ENCODE assay signal across 8 cellular contexts in genomic region chr13:94192576-94192975, GRCh38.
DNase-seq lines count a peak whose midpoint lies in the region; ATAC-seq, FAIRE-seq and TF ChIP-seq lines count a peak whose summit lies in the region.

No MANE protein-coding gene starts in this region.

- H3K4me3 ChIP-seq in AG10803 (ENCODE audit: low read length) (no peak overlapping the region), epithelial cell of esophagus (ENCODE audit: low read length) (no peak overlapping the region)

- no peaks in the 10 kb centered on the region for H3K36me3 Mint-ChIP-seq in stimulated activated effector memory CD8-positive, alpha-beta T cell treated with anti-CD3 and anti-CD28 coated beads, Interleukin-12 subunit alpha, Interleukin-12 subunit beta, amount 100 ng/mL, for 72 hours

- TF ChIP-seq CTCF in AG10803 (conservative IDR thresholded peaks at IDR 0.05; ENCODE audit: low read length): peak; percentile 53
- peak; percentile 55 for TF ChIP-seq CTCF in epithelial cell of esophagus (IDR thresholded peaks at IDR 0.05; ENCODE audit: insufficient read depth, low read depth, low read length, missing control alignments)

- no peaks in the 10 kb centered on the region for H3K9me3 Mint-ChIP-seq in stimulated activated effector memory CD8-positive, alpha-beta T cell treated with anti-CD3 and anti-CD28 coated beads, Interleukin-12 subunit alpha, Interleukin-12 subunit beta, amount 100 ng/mL, for 72 hours

- no peaks in the 10 kb centered on the region for H3K4me1 Mint-ChIP-seq in stimulated activated effector memory CD8-positive, alpha-beta T cell treated with anti-CD3 and anti-CD28 coated beads, Interleukin-12 subunit alpha, Interleukin-12 subunit beta, amount 100 ng/mL, for 72 hours

- H3K27ac Mint-ChIP-seq in stimulated activated effector memory CD8-positive, alpha-beta T cell treated with anti-CD3 and anti-CD28 coated beads, Interleukin-12 subunit alpha, Interleukin-12 subunit beta, amount 100 ng/mL, for 72 hours: no peak overlapping the region

- H3K4me3 Mint-ChIP-seq in stimulated activated effector memory CD8-positive, alpha-beta T cell treated with anti-CD3 and anti-CD28 coated beads, Interleukin-12 subunit alpha, Interleukin-12 subunit beta, amount 100 ng/mL, for 72 hours: no peak overlapping the region

- ATAC-seq in stimulated activated effector memory CD8-positive, alpha-beta T cell treated with anti-CD3 and anti-CD28 coated beads, Interleukin-12 subunit alpha, Interleukin-12 subunit beta, amount 100 ng/mL, for 72 hours: peak; percentile 36
- no peak for ATAC-seq in GM21390 (IDR thresholded peaks at IDR 0.05; ENCODE audit: unreplicated experiment)
- ATAC-seq in esophagus mucosa: no peak

- no peak for TF ChIP-seq POLR2A in GM12892 (IDR thresholded peaks at IDR 0.05; ENCODE audit: low read depth, low read length)

- DNase-seq in AG10803 (ENCODE audit: low read depth) (no peak), GM12892 (ENCODE audit: insufficient read length) (no peak), NCI-H460 (ENCODE audit: extremely low read depth, low read depth) (peak; percentile 40), epithelial cell of esophagus (ENCODE audit: low read depth) (peak; percentile 32), NCI-H345 treated with DMSO at 0.1 percent for 48 hours (lab: John Stamatoyannopoulos, UW; ENCODE audit: unreplicated experiment) (no peak)
- DNase-seq in stimulated activated effector memory CD8-positive, alpha-beta T cell treated with anti-CD3 and anti-CD28 coated beads, Interleukin-12 subunit alpha, Interleukin-12 subunit beta, amount 100 ng/mL, for 72 hours (ENCODE audit: low spot score in 2 of 2): peak in 1 of 2 donors; percentile 53

- FAIRE-seq in GM12892 (lab: Jason Lieb, UNC): peak; percentile 24

Comparison
In these comparisons a context has a peak if more than half of its experiments do, and no peak if none do; other contexts are left out.
1. DNase-seq: peak in NCI-H460 (single experiment) and epithelial cell of esophagus (single experiment); none in AG10803 (single experiment), GM12892 (single experiment) and NCI-H345 treated with DMSO at 0.1 percent for 48 hours (single experiment).